In the genomic region with DNA sequence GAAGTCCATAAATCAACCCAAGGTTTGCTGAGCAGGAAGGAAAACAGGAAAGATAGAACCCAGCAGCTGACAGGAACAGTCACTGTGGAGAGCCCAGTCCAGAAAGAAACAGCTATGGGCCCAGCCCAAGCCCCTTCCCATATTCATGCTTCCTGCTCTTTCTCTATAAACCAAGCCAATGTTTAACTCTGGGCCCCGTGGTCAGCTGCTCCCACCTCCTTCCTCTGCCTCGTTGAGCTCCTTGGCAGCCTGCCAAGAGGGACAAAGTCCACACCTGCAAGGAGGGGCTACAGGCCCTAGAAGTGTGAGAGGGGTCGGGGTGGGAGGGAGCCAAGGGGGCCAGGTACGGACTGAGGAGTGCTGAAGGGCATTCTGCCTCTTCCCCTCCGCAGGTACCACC, we compare ENCODE assay signal across 35 cellular contexts. TPM values are rescaled to one million over a fixed set of nuclear protein-coding genes. Genes with fewer than 3 reads are reported as not detected.
DNase-seq lines count a peak whose midpoint lies in the region; ATAC-seq, FAIRE-seq and TF ChIP-seq lines count a peak whose summit lies in the region.
"Had no signal": no experiment of that assay in that cellular context is flagged by ENCODE, and none has a peak within 500 bp of the region (broad histone marks: within the 10 kb centered on the region; RNA-seq: fewer than 3 reads in every experiment).

No MANE protein-coding gene starts in this region.

- H3K9me3 ChIP-seq in K562 (replicated peaks; ENCODE audit: control insufficient read depth, insufficient read depth, low read depth, low read length) (no peaks in the 10 kb centered on the region; the same call in 1 of the 2 replicates), HepG2 (ENCODE audit: low read length) (peaks cover 5% of the 10 kb centered on the region; the same call in 1 of the 2 replicates)
- H3K9me3 ChIP-seq: gastrocnemius medialis, neutrophil had no signal

- POLR2A ChIA-PET in K562 (lab: Yijun Ruan, JAX): interaction anchor here (1.0 kb wide), 1 partner anchor 190 kb away, joined by 3 read pairs; no protein-coding TSS in a partner anchor
- POLR2A ChIA-PET in HepG2 (lab: Yijun Ruan, JAX): interaction anchor here (1.2 kb wide), 1 partner anchor 16 kb away, joined by 3 read pairs; no protein-coding TSS in a partner anchor

- FAIRE-seq in K562 (lab: Jason Lieb, UNC) (no peak), HepG2 (lab: Jason Lieb, UNC) (no peak), urothelium cell line (lab: Jason Lieb, UNC) (peak; percentile 46)
- FAIRE-seq: H1 had no signal

- no peaks in the 10 kb centered on the region for H3K9me1 ChIP-seq in K562 (ENCODE audit: control insufficient read depth, insufficient read depth, low read length)

- no peak for TF ChIP-seq EP300 in K562 (IDR thresholded peaks at IDR 0.05; ENCODE audit: low read length)
- no peak for TF ChIP-seq EP300 in HepG2 (IDR thresholded peaks at IDR 0.05; ENCODE audit: low read depth in 2 of 2, low read length in 2 of 2)
- TF ChIP-seq EP300 in HepG2 (CRISPR knock-in tag; IDR thresholded peaks at IDR 0.05; ENCODE audit: borderline replicate concordance): no peak

- no peaks in the 10 kb centered on the region for H3K79me2 ChIP-seq in K562 (ENCODE audit: control insufficient read depth, insufficient read depth, low read length)
- H3K79me2 ChIP-seq in HepG2 (ENCODE audit: insufficient read depth, low read length): no peaks in the 10 kb centered on the region

- no peaks in the 10 kb centered on the region for H4K20me1 ChIP-seq in K562 (replicated peaks; ENCODE audit: control insufficient read depth, insufficient read depth, low read length)
- H4K20me1 ChIP-seq in HepG2 (ENCODE audit: insufficient read depth, low read length): no peaks in the 10 kb centered on the region

- H3K4me3 Mint-ChIP-seq in activated naive CD4-positive, alpha-beta T cell treated with anti-CD3 and anti-CD28 coated beads, Interleukin-2, amount 10 ng/mL, durations not matched to agents 7 days and 5 days: no peak overlapping the region
- H3K4me3 Mint-ChIP-seq: activated CD4-positive, alpha-beta T cell treated with anti-CD3 and anti-CD28 coated beads, Interleukin-2, amount 10 ng/mL, durations not matched to agents 24 days and 14 days; immature natural killer cell; T-cell had no signal

- H2AFZ ChIP-seq in K562 (ENCODE audit: low read depth, low read length) (no peak overlapping the region), HepG2 (ENCODE audit: low read length) (no peak overlapping the region)

- no peak overlapping the region for H3K27ac ChIP-seq in K562 (ENCODE audit: extremely low read depth, low read depth, low read length)
- no peak overlapping the region for H3K27ac ChIP-seq in HepG2 (ENCODE audit: extremely low read length, insufficient read depth, low read length)
- H3K27ac ChIP-seq: 22Rv1, gastrocnemius medialis, HL-60, neutrophil, tibial nerve, WERI-Rb-1 had no signal

- TF ChIP-seq RAD21 in K562 (CRISPR knock-in tag; conservative IDR thresholded peaks at IDR 0.05 in 1 of 2, IDR thresholded peaks at IDR 0.05 in 1 of 2) (no peak), HepG2 (CRISPR knock-in tag; IDR thresholded peaks at IDR 0.05) (no peak)

- no peaks in the 10 kb centered on the region for H3K36me3 ChIP-seq in K562 (ENCODE audit: control insufficient read depth, insufficient read depth, low read length)
- no peaks in the 10 kb centered on the region for H3K36me3 ChIP-seq in HepG2 (replicated peaks in 1 of 2; ENCODE audit: control insufficient read depth in 1 of 2, insufficient read depth in 2 of 2, low read length in 2 of 2)
- H3K36me3 ChIP-seq: gastrocnemius medialis, neutrophil, tibial nerve, WERI-Rb-1 had no signal

- BruUV-seq in K562 (replicated peaks; lab: Mats Ljungman, UMichigan): no TSS peak
- no TSS peak for BruUV-seq in HepG2 (replicated peaks; lab: Mats Ljungman, UMichigan)

- in situ Hi-C loops in K562 (cut with MboI): no loop called here
- in situ Hi-C loops in HepG2 (cut with HindIII; ENCODE audit: extremely low pct_ligation_motif_present, low pct_unique_long_range_greater_than_20kb): no loop called here

- H3K9ac ChIP-seq in K562 (ENCODE audit: insufficient read depth in 1 of 2, low read depth in 2 of 2, low read length in 2 of 2) (no peak overlapping the region), HepG2 (ENCODE audit: insufficient read depth, low read depth, low read length) (no peak overlapping the region)

- H3K4me3 ChIP-seq in K562 (no peak overlapping the region), HepG2 (replicated peaks in 1 of 3; ENCODE audit: insufficient read depth in 1 of 3, low read depth in 2 of 3, low read length in 3 of 3) (no peak overlapping the region)
- H3K4me3 ChIP-seq: gastrocnemius medialis, tibial nerve had no signal

- WGBS in K562 (ENCODE audit: insufficient coverage, low coverage, missing lambda C conversion rate): no CpG with 5 or more reads among the region's 5 CpGs
- 20% methylated on average over 5 of the region's 5 CpGs for WGBS in HepG2 (ENCODE audit: low lambda C conversion rate)

- peak; percentile 48 for DNase-seq in DMS53 (lab: John Stamatoyannopoulos, UW)
- DNase-seq in DMS53 treated with DMSO at 0.1 percent for 48 hours (lab: John Stamatoyannopoulos, UW; ENCODE audit: unreplicated experiment): no peak
- peak in 1 of 4 experiments; percentile 12 for DNase-seq in K562 (ENCODE audit: extremely low read depth in 1 of 4, low spot score in 3 of 4)
- peak; percentile 18 for DNase-seq in HepG2 (ENCODE audit: low spot score)
- no peak for DNase-seq in urothelium cell line (ENCODE audit: low spot score)
- DNase-seq in activated naive CD4-positive, alpha-beta T cell treated with anti-CD3 and anti-CD28 coated beads, Interleukin-2, amount 10 ng/mL, durations not matched to agents 7 days and 5 days: no peak
- DNase-seq: activated CD4-positive, alpha-beta T cell treated with anti-CD3 and anti-CD28 coated beads, Interleukin-2, amount 10 ng/mL, durations not matched to agents 24 days and 14 days; activated CD8-positive, alpha-beta memory T cell treated with anti-CD3 and anti-CD28 coated beads for 24 hours; activated T-cell treated with anti-CD3 and anti-CD28 coated beads for 4 hours; C1 segment of cervical spinal cord; gastrocnemius medialis; hypothalamus; immature natural killer cell; Karpas-422; mesendoderm; NCI-H1436; NCI-H2107; OCI-M1; stimulated activated CD4-positive, alpha-beta T cell treated with anti-CD3 and anti-CD28 coated beads, Interleukin-4, amount 100 ng/mL, for 1 hour; T-cell; WERI-Rb-1 had no signal

- no peaks in the 10 kb centered on the region; a peak in 3 of 5 replicates for H3K4me1 ChIP-seq in K562 (replicated peaks in 1 of 2; ENCODE audit: control insufficient read depth in 2 of 2, insufficient read depth in 2 of 2, low read length in 2 of 2)
- H3K4me1 ChIP-seq in HepG2 (ENCODE audit: insufficient read depth, low read length): peaks cover 42% of the 10 kb centered on the region
- H3K4me1 ChIP-seq: gastrocnemius medialis, tibial nerve had no signal

- TF ChIP-seq CTCF in K562 (IDR thresholded peaks at IDR 0.05 in 2 of 3, conservative IDR thresholded peaks at IDR 0.05 in 1 of 3; ENCODE audit: insufficient read depth in 2 of 3, low read depth in 1 of 3, low read length in 3 of 3) (no peak), HepG2 (CRISPR knock-in tag; IDR thresholded peaks at IDR 0.05) (no peak)

- H3K9me3 Mint-ChIP-seq in activated naive CD4-positive, alpha-beta T cell treated with anti-CD3 and anti-CD28 coated beads, Interleukin-2, amount 10 ng/mL, durations not matched to agents 7 days and 5 days: no peaks in the 10 kb centered on the region
- H3K9me3 Mint-ChIP-seq: activated CD4-positive, alpha-beta T cell treated with anti-CD3 and anti-CD28 coated beads, Interleukin-2, amount 10 ng/mL, durations not matched to agents 24 days and 14 days had no signal

- intact Hi-C loops in K562 (cut with micrococcal nuclease) (no loop called here), HepG2 (cut with micrococcal nuclease; ENCODE audit: unreplicated experiment) (no loop called here)

- TF ChIP-seq POLR2A in K562 (conservative IDR thresholded peaks at IDR 0.05) (no peak), HepG2 (IDR thresholded peaks at IDR 0.05; ENCODE audit: insufficient read depth in 1 of 2, low read depth in 2 of 2, low read length in 2 of 2) (no peak)

- no peak overlapping the region for H3K27ac Mint-ChIP-seq in activated naive CD4-positive, alpha-beta T cell treated with anti-CD3 and anti-CD28 coated beads, Interleukin-2, amount 10 ng/mL, durations not matched to agents 7 days and 5 days
- H3K27ac Mint-ChIP-seq: activated CD4-positive, alpha-beta T cell treated with anti-CD3 and anti-CD28 coated beads, Interleukin-2, amount 10 ng/mL, durations not matched to agents 24 days and 14 days; activated naive CD4-positive, alpha-beta T cell treated with anti-CD3 and anti-CD28 coated beads, Interleukin-2, amount 50 U/mL, for 72 hours; activated T-helper 2 cell treated with anti-CD3 and anti-CD28 coated beads, Interferon-gamma antibody, Interleukin-2, Interleukin-4, amounts not matched to agents 10 μg/mL and 5 μg/mL and 100 μg/mL, durations not matched to agents 14 hours and 24 hours and 36 hours; T-cell had no signal

- ATAC-seq in K562 (no peak), HepG2 (peak; percentile 57), HG03025 (IDR thresholded peaks at IDR 0.05; ENCODE audit: low FRiP score, unreplicated experiment) (no peak), HG02884 (IDR thresholded peaks at IDR 0.05; ENCODE audit: unreplicated experiment) (no peak)
- ATAC-seq: activated naive CD4-positive, alpha-beta T cell treated with anti-CD3 and anti-CD28 coated beads, Interleukin-2, amount 50 U/mL, for 72 hours; gastrocnemius medialis; left lobe of liver; sciatic nerve; T-cell had no signal

- no peak overlapping the region for H3K4me2 ChIP-seq in K562 (ENCODE audit: insufficient read depth, low read length)
- H3K4me2 ChIP-seq in HepG2 (ENCODE audit: low read depth, low read length): peak overlapping the region; percentile 52

- H3K27me3 ChIP-seq in K562 (ENCODE audit: control insufficient read depth in 2 of 2, insufficient read depth in 2 of 2, low read length in 2 of 2) (0 out of 5 replicates have a peak, but pooled peaks cover 0 to 5% of the 10 kb centered on the region in 2 experiments), HepG2 (ENCODE audit: control insufficient read depth in 1 of 2, insufficient read depth in 2 of 2, low read length in 2 of 2) (no peaks in the 10 kb centered on the region)

- peaks cover 32% of the 10 kb centered on the region for H3K27me3 Mint-ChIP-seq in activated naive CD4-positive, alpha-beta T cell treated with anti-CD3 and anti-CD28 coated beads, Interleukin-2, amount 10 ng/mL, durations not matched to agents 7 days and 5 days

- no peaks in the 10 kb centered on the region for H3K4me1 Mint-ChIP-seq in activated naive CD4-positive, alpha-beta T cell treated with anti-CD3 and anti-CD28 coated beads, Interleukin-2, amount 10 ng/mL, durations not matched to agents 7 days and 5 days
- H3K4me1 Mint-ChIP-seq: activated CD4-positive, alpha-beta T cell treated with anti-CD3 and anti-CD28 coated beads, Interleukin-2, amount 10 ng/mL, durations not matched to agents 24 days and 14 days; immature natural killer cell; T-cell had no signal

- H3K36me3 Mint-ChIP-seq in activated naive CD4-positive, alpha-beta T cell treated with anti-CD3 and anti-CD28 coated beads, Interleukin-2, amount 10 ng/mL, durations not matched to agents 7 days and 5 days: no peaks in the 10 kb centered on the region
- H3K36me3 Mint-ChIP-seq: immature natural killer cell, T-cell had no signal

- CTCF ChIA-PET in K562 (lab: Yijun Ruan, JAX; ENCODE audit: low intra/inter-chr PET ratio) (no interaction called here), HepG2 (lab: Yijun Ruan, JAX; ENCODE audit: low intra/inter-chr PET ratio, low total read pairs) (no interaction called here)
- CTCF ChIA-PET in activated naive CD4-positive, alpha-beta T cell treated with anti-CD3 and anti-CD28 coated beads, Interleukin-2, amount 10 ng/mL, durations not matched to agents 7 days and 5 days (lab: Charles Lee): no interaction called here

RNA-seq across cellular contexts. Expression of gene SLC6A13, which starts 10.0 kb away (rescaled TPM):
- 1.0 TPM in 1 of 2 replicates, not detected in the other for total RNA-seq in K562 (2011; cell fraction: chromatin; rRNA removed; ENCODE audit: low replicate concordance)
- total RNA-seq in K562 (2011; cell fraction: nucleolus; rRNA removed): not detected in 2 replicates
- not detected in 2 replicates for total RNA-seq in K562 (2011; cell fraction: nucleoplasm; rRNA removed)
- total RNA-seq in K562 (2014; rRNA removed) (not detected in 2 replicates), K562 (2014; rRNA removed; fragmentation: Illumina TruSeq; extraction: Trizol) (0.22 TPM in 1 of 2 replicates, not detected in the other), K562 (2015; rRNA removed; fragmentation: Illumina TruSeq; extraction: Trizol) (not detected in 2 replicates), K562 (2021) (0.33 and 0.38 TPM in 2 replicates), HepG2 (2016; rRNA removed; fragmentation: Illumina TruSeq; extraction: Trizol) (0.15 and 0.52 TPM in 2 replicates)
- polyA plus RNA-seq in K562 (2011; rRNA removed) (0.09 TPM in 1 of 2 replicates, not detected in the other), K562 (2014; fragmentation: Illumina TruSeq; extraction: Trizol) (0.09 TPM in 1 of 2 replicates, not detected in the other), K562 (2014; fragmentation: Nextera tagmentation; extraction: Ambion mirVana) (under 1 TPM in 1 of 2 experiments, not detected in 1; 0.06 TPM), K562 (2014; rRNA removed) (0.30 TPM in 1 of 2 replicates, not detected in the other), HepG2 (2011; rRNA removed) (0.05 and 0.60 TPM in 2 replicates)
- 0.04 TPM in 1 of 2 replicates, not detected in the other for polyA plus RNA-seq in K562 (2011; cell fraction: cytosol; rRNA removed)
- 0.28 TPM in 1 of 2 replicates, not detected in the other for polyA plus RNA-seq in K562 (2011; cell fraction: nucleus; rRNA removed)
- polyA plus RNA-seq in K562 (2012): 0.29 and 2.7 TPM in 2 replicates
- 1.9 TPM in 1 of 2 replicates, not detected in the other for polyA minus RNA-seq in K562 (2011; rRNA and poly(A)+ RNA removed)
- not detected in 2 replicates for polyA minus RNA-seq in K562 (2011; cell fraction: cytosol; rRNA and poly(A)+ RNA removed)
- polyA minus RNA-seq in K562 (2011; cell fraction: nucleus; rRNA and poly(A)+ RNA removed): 0.44 TPM in 1 of 2 replicates, not detected in the other
- not detected in 2 replicates for total RNA-seq in HepG2 (2016; cell fraction: cytosol; rRNA removed; fragmentation: Illumina TruSeq; extraction: Trizol; ENCODE audit: low read depth)
- total RNA-seq in HepG2 (2016; cell fraction: insoluble cytoplasmic fraction; rRNA removed; fragmentation: Illumina TruSeq; extraction: Trizol): 0.22 TPM in 1 of 2 replicates, not detected in the other
- total RNA-seq in HepG2 (2016; cell fraction: membrane; rRNA removed; fragmentation: Illumina TruSeq; extraction: Trizol): not detected in 2 replicates
- 0.40 TPM in 1 of 2 replicates, not detected in the other for total RNA-seq in HepG2 (2016; cell fraction: nucleus; rRNA removed; fragmentation: Illumina TruSeq; extraction: Trizol)
- 0.17 and 0.21 TPM in 2 replicates for polyA plus RNA-seq in HepG2 (2011; cell fraction: cytosol; rRNA removed)
- polyA plus RNA-seq in HepG2 (2011; cell fraction: nucleus; rRNA removed): 1.4 and 1.6 TPM in 2 replicates
- polyA plus RNA-seq in HepG2 (2012): 0.60 and 0.83 TPM in 2 replicates
- not detected in 2 replicates for polyA plus RNA-seq in HepG2 (2016; cell fraction: cytosol; fragmentation: Illumina TruSeq; extraction: Trizol; ENCODE audit: low read depth)
- not detected in 2 replicates for polyA plus RNA-seq in HepG2 (2016; cell fraction: insoluble cytoplasmic fraction; fragmentation: Illumina TruSeq; extraction: Trizol; ENCODE audit: low read depth)
- polyA plus RNA-seq in HepG2 (2016; cell fraction: membrane; fragmentation: Illumina TruSeq; extraction: Trizol; ENCODE audit: low read depth): not detected in 2 replicates
- 0.67 and 1.00 TPM in 2 replicates for polyA plus RNA-seq in HepG2 (2016; cell fraction: nucleus; fragmentation: Illumina TruSeq; extraction: Trizol; ENCODE audit: insufficient read depth, low read depth)
- polyA minus RNA-seq in HepG2 (2011; rRNA and poly(A)+ RNA removed; ENCODE audit: low replicate concordance): 0.70 TPM in 1 of 2 replicates, not detected in the other
- not detected in 2 replicates for polyA minus RNA-seq in HepG2 (2011; cell fraction: cytosol; rRNA and poly(A)+ RNA removed)
- 2.7 and 3.2 TPM in 2 replicates for polyA minus RNA-seq in HepG2 (2011; cell fraction: nucleus; rRNA and poly(A)+ RNA removed)
- total RNA-seq: activated CD4-positive, alpha-beta T cell treated with anti-CD3 and anti-CD28 coated beads, Interleukin-2, amount 10 ng/mL, durations not matched to agents 24 days and 14 days; activated naive CD4-positive, alpha-beta T cell treated with anti-CD3 and anti-CD28 coated beads, Interleukin-2, amount 50 U/mL, for 72 hours; fibroblast of lung; H1; posterior vena cava had no signal
- polyA plus RNA-seq: fibroblast of lung had no signal

RNA-seq across cellular contexts. Expression of gene SLC6A12, which starts 38.7 kb away (rescaled TPM):
- total RNA-seq in K562 (2011; cell fraction: chromatin; rRNA removed; ENCODE audit: low replicate concordance): 0.32 TPM in 1 of 2 replicates, not detected in the other
- total RNA-seq in K562 (2011; cell fraction: nucleolus; rRNA removed): not detected in 2 replicates
- not detected in 2 replicates for total RNA-seq in K562 (2011; cell fraction: nucleoplasm; rRNA removed)
- not detected in 2 replicates for total RNA-seq in K562 (2014; rRNA removed)
- not detected in 2 replicates for total RNA-seq in K562 (2014; rRNA removed; fragmentation: Illumina TruSeq; extraction: Trizol)
- not detected in 2 replicates for total RNA-seq in K562 (2015; rRNA removed; fragmentation: Illumina TruSeq; extraction: Trizol)
- not detected in 2 replicates for total RNA-seq in K562 (2021)
- 0.04 TPM in 1 of 2 replicates, not detected in the other for polyA plus RNA-seq in K562 (2011; rRNA removed)
- polyA plus RNA-seq in K562 (2011; cell fraction: cytosol; rRNA removed): 0.03 TPM in 1 of 2 replicates, not detected in the other
- 0.28 TPM in 1 of 2 replicates, not detected in the other for polyA plus RNA-seq in K562 (2011; cell fraction: nucleus; rRNA removed)
- polyA plus RNA-seq in K562 (2012): 0.46 TPM in 1 of 2 replicates, not detected in the other
- not detected in 2 replicates for polyA plus RNA-seq in K562 (2014; fragmentation: Illumina TruSeq; extraction: Trizol)
- not detected for polyA plus RNA-seq in K562 (2014; fragmentation: Nextera tagmentation; extraction: Ambion mirVana)
- not detected in 2 replicates for polyA plus RNA-seq in K562 (2014; rRNA removed)
- 0.14 TPM in 1 of 2 replicates, not detected in the other for polyA minus RNA-seq in K562 (2011; rRNA and poly(A)+ RNA removed)
- polyA minus RNA-seq in K562 (2011; cell fraction: cytosol; rRNA and poly(A)+ RNA removed): not detected in 2 replicates
- not detected in 2 replicates for polyA minus RNA-seq in K562 (2011; cell fraction: nucleus; rRNA and poly(A)+ RNA removed)
- total RNA-seq in HepG2 (2016; rRNA removed; fragmentation: Illumina TruSeq; extraction: Trizol): 9.5 and 18.8 TPM in 2 replicates
- 3.7 and 5.6 TPM in 2 replicates for total RNA-seq in HepG2 (2016; cell fraction: cytosol; rRNA removed; fragmentation: Illumina TruSeq; extraction: Trizol; ENCODE audit: low read depth)
- total RNA-seq in HepG2 (2016; cell fraction: insoluble cytoplasmic fraction; rRNA removed; fragmentation: Illumina TruSeq; extraction: Trizol): 10.4 and 17.8 TPM in 2 replicates
- total RNA-seq in HepG2 (2016; cell fraction: membrane; rRNA removed; fragmentation: Illumina TruSeq; extraction: Trizol): 7.4 and 8.0 TPM in 2 replicates
- 17.0 and 17.6 TPM in 2 replicates for total RNA-seq in HepG2 (2016; cell fraction: nucleus; rRNA removed; fragmentation: Illumina TruSeq; extraction: Trizol)
- 3.7 and 6.0 TPM in 2 replicates for polyA plus RNA-seq in HepG2 (2011; rRNA removed)
- 4.4 and 5.0 TPM in 2 replicates for polyA plus RNA-seq in HepG2 (2011; cell fraction: cytosol; rRNA removed)
- 10.3 and 12.4 TPM in 2 replicates for polyA plus RNA-seq in HepG2 (2011; cell fraction: nucleus; rRNA removed)
- 0.66 and 5.8 TPM in 2 replicates for polyA plus RNA-seq in HepG2 (2012)
- polyA plus RNA-seq in HepG2 (2016; cell fraction: cytosol; fragmentation: Illumina TruSeq; extraction: Trizol; ENCODE audit: low read depth): 2.3 and 2.8 TPM in 2 replicates
- polyA plus RNA-seq in HepG2 (2016; cell fraction: insoluble cytoplasmic fraction; fragmentation: Illumina TruSeq; extraction: Trizol; ENCODE audit: low read depth): 7.2 and 9.0 TPM in 2 replicates
- polyA plus RNA-seq in HepG2 (2016; cell fraction: membrane; fragmentation: Illumina TruSeq; extraction: Trizol; ENCODE audit: low read depth): 3.9 and 4.9 TPM in 2 replicates
- 27.1 and 27.7 TPM in 2 replicates for polyA plus RNA-seq in HepG2 (2016; cell fraction: nucleus; fragmentation: Illumina TruSeq; extraction: Trizol; ENCODE audit: insufficient read depth, low read depth)
- 1.2 and 11.3 TPM in 2 replicates for polyA minus RNA-seq in HepG2 (2011; rRNA and poly(A)+ RNA removed; ENCODE audit: low replicate concordance)
- polyA minus RNA-seq in HepG2 (2011; cell fraction: cytosol; rRNA and poly(A)+ RNA removed): 7.0 and 7.2 TPM in 2 replicates
- polyA minus RNA-seq in HepG2 (2011; cell fraction: nucleus; rRNA and poly(A)+ RNA removed): 5.8 and 7.1 TPM in 2 replicates
- total RNA-seq: activated CD4-positive, alpha-beta T cell treated with anti-CD3 and anti-CD28 coated beads, Interleukin-2, amount 10 ng/mL, durations not matched to agents 24 days and 14 days; activated naive CD4-positive, alpha-beta T cell treated with anti-CD3 and anti-CD28 coated beads, Interleukin-2, amount 50 U/mL, for 72 hours; fibroblast of lung; NCI-H460 had no signal
- polyA plus RNA-seq: fibroblast of lung had no signal

Comparison
In these comparisons a context has a peak if more than half of its experiments do, and no peak if none do; other contexts are left out.
1. DNase-seq: peak in DMS53 (single experiment) and HepG2 (single experiment); none in DMS53 treated with DMSO at 0.1 percent for 48 hours (single experiment), urothelium cell line (single experiment) and activated naive CD4-positive, alpha-beta T cell treated with anti-CD3 and anti-CD28 coated beads, Interleukin-2, amount 10 ng/mL, durations not matched to agents 7 days and 5 days (single experiment).